In genomic region chr11:35173011-35173511, GRCh38 we compare ENCODE assay signal across 8 cellular contexts. TPM values are rescaled to one million over a fixed set of nuclear protein-coding genes. Genes with fewer than 3 reads are reported as not detected.
DNase-seq lines count a peak whose midpoint lies in the region; ATAC-seq and TF ChIP-seq lines count a peak whose summit lies in the region.

No MANE protein-coding gene starts in this region.

- H2AFZ ChIP-seq in GM23248, result no peak overlapping the region

- DNase-seq in GM10248 (ENCODE audit: extremely low spot score), result peak; percentile 23
- no peak for DNase-seq in GM23248
- DNase-seq in Panc1 (ENCODE audit: low read depth, low spot score), result no peak
- DNase-seq in NCI-H2029 treated with DMSO at 0.1 percent for 48 hours (lab: John Stamatoyannopoulos, UW), result no peak
- DNase-seq in NCI-H2171 (lab: John Stamatoyannopoulos, UW), result no peak
- no peak for DNase-seq in globus pallidus (ENCODE audit: low spot score)
- no peak for DNase-seq in NCI-H2107 (lab: John Stamatoyannopoulos, UW)

- TF ChIP-seq RAD21 in liver (IDR thresholded peaks at IDR 0.05), result peak; percentile 45 to 46

- H3K79me2 ChIP-seq in GM23248 (ENCODE audit: insufficient read depth), result peaks cover 100% of the 10 kb centered on the region

- no peaks in the 10 kb centered on the region for H3K27me3 ChIP-seq in GM23248 (replicated peaks; ENCODE audit: insufficient read depth)
- no peaks in the 10 kb centered on the region for H3K27me3 ChIP-seq in Panc1 (ENCODE audit: control insufficient read depth, insufficient read depth, low read length)
- H3K27me3 ChIP-seq in liver (ENCODE audit: control insufficient read depth in 4 of 4, insufficient read depth in 4 of 4, low read length in 3 of 4), result no peaks in the 10 kb centered on the region

- CTCF ChIA-PET in GM10248 (lab: Yijun Ruan, JAX) (interaction anchor here (1.3 to 1.9 kb wide), 3 partner anchors 10 to 205 kb away, joined by 3 to 9 read pairs (median 3); no protein-coding TSS in a partner anchor), Panc1 (lab: Charles Lee) (no interaction called here)

- no peak overlapping the region for H3K4me2 ChIP-seq in GM23248 (ENCODE audit: unreplicated experiment)

- H3K4me1 ChIP-seq in GM23248 (ENCODE audit: insufficient read depth), result peaks cover 86% of the 10 kb centered on the region
- peaks cover 95% of the 10 kb centered on the region for H3K4me1 ChIP-seq in Panc1 (ENCODE audit: control insufficient read depth, insufficient read depth, low read length)
- peaks cover 0 to 13% (median 5%) of the 10 kb centered on the region in 4 donors for H3K4me1 ChIP-seq in liver (ENCODE audit: control insufficient read depth in 4 of 4, insufficient read depth in 4 of 4, low read length in 3 of 4)

- H3K9me3 ChIP-seq in GM23248 (ENCODE audit: low read depth) (no peaks in the 10 kb centered on the region), Panc1 (ENCODE audit: control insufficient read depth, insufficient read depth, low read depth, low read length) (no peaks in the 10 kb centered on the region), liver (ENCODE audit: control insufficient read depth in 4 of 4, low read length in 3 of 4) (no peaks in the 10 kb centered on the region)

- H3K9ac ChIP-seq in GM23248 (no peak overlapping the region), liver (ENCODE audit: low read depth in 1 of 2, low read length in 2 of 2) (no peak overlapping the region)

- no peak for ATAC-seq in Panc1

- in situ Hi-C loops in GM23248 (cut with MboI), result no loop called here
- in situ Hi-C loops in Panc1 (cut with HindIII; ENCODE audit: low pct_unique_long_range_greater_than_20kb, low sequenced_read_pairs), result no loop called here

- H3K4me3 ChIP-seq in GM23248 (no peak overlapping the region), Panc1 (ENCODE audit: low read depth in 2 of 2, low read length in 2 of 2) (no peak overlapping the region), liver (ENCODE audit: low read depth in 1 of 3, low read length in 3 of 3) (no peak overlapping the region)

- no TSS peak for BruUV-seq in Panc1 (replicated peaks; lab: Mats Ljungman, UMichigan)

- 53 to 55% methylated on average over 2 of the region's 2 CpGs for WGBS in GM23248 (ENCODE audit: low coverage in 1 of 2, low lambda C conversion rate in 2 of 2, missing lambda C conversion rate in 2 of 2), 2 experiments
- 3% methylated on average over 2 of the region's 2 CpGs for WGBS in liver

- no peaks in the 10 kb centered on the region for H3K9me2 ChIP-seq in GM23248 (ENCODE audit: insufficient read depth)

- TF ChIP-seq CTCF in GM10248 (IDR thresholded peaks at IDR 0.05; ENCODE audit: control extremely low read depth, extremely low read depth, low read depth, missing control alignments) (no peak), Panc1 (IDR thresholded peaks at IDR 0.05) (no peak), liver (IDR thresholded peaks at IDR 0.05; ENCODE audit: low read depth, low read length, missing input control) (no peak)

- intact Hi-C loops in Panc1 (cut with micrococcal nuclease; ENCODE audit: unreplicated experiment), result no loop called here

- no peaks in the 10 kb centered on the region for H4K20me1 ChIP-seq in GM23248 (ENCODE audit: insufficient read depth)

- POLR2A ChIA-PET in GM10248 (lab: Yijun Ruan, JAX), result no interaction called here
- POLR2A ChIA-PET in Panc1 (lab: Charles Lee), result interaction anchor here (0.7 kb wide), 1 partner anchor 240 kb away, joined by 3 read pairs; no protein-coding TSS in a partner anchor

- H3F3A ChIP-seq in GM23248 (ENCODE audit: insufficient read depth), result peaks cover 96% of the 10 kb centered on the region

- H3K27ac ChIP-seq in GM23248, result peak overlapping the region; percentile 99
- H3K27ac ChIP-seq in Panc1 (ENCODE audit: low read length), result peak overlapping the region; percentile 99
- peak overlapping the region in 1 of 2 donors; percentile 11 for H3K27ac ChIP-seq in liver (ENCODE audit: low read depth in 1 of 2, low read length in 2 of 2)

- H3K36me3 ChIP-seq in GM23248 (ENCODE audit: low read depth) (peaks cover 35% of the 10 kb centered on the region), Panc1 (ENCODE audit: control insufficient read depth, insufficient read depth, low read length) (peaks cover 23% of the 10 kb centered on the region), liver (ENCODE audit: control insufficient read depth in 4 of 4, insufficient read depth in 3 of 4, low read depth in 1 of 4, low read length in 3 of 4) (peaks cover 0 to 2% (median 0%) of the 10 kb centered on the region in 4 donors)

TF ChIP-seq in liver, 16 proteins besides CTCF, POLR2A, EP300 and RAD21:
- no peak for TF ChIP-seq ATF3 (IDR thresholded peaks at IDR 0.05)
- TF ChIP-seq REST (IDR thresholded peaks at IDR 0.05), result peak; percentile 64
- TF ChIP-seq HNF4G (IDR thresholded peaks at IDR 0.05), result no peak
- no peak for TF ChIP-seq TAF1 (conservative IDR thresholded peaks at IDR 0.05)
- TF ChIP-seq SP1 (IDR thresholded peaks at IDR 0.05), result peak; percentile 81
- peak; percentile 45 to 61 for TF ChIP-seq HNF4A (conservative IDR thresholded peaks at IDR 0.05)
- peak in 1 of 2 donors; percentile 55 for TF ChIP-seq JUND (IDR thresholded peaks at IDR 0.05)
- TF ChIP-seq FOXA1 (IDR thresholded peaks at IDR 0.05), result no peak
- TF ChIP-seq FOXA2 (IDR thresholded peaks at IDR 0.05), result peak; percentile 15
- TF ChIP-seq YY1 (IDR thresholded peaks at IDR 0.05), result peak; percentile 66
- no peak for TF ChIP-seq ZBTB33 (IDR thresholded peaks at IDR 0.05)
- TF ChIP-seq RXRA (IDR thresholded peaks at IDR 0.05), result peak; percentile 91 to 92
- peak in 1 of 2 donors; percentile 70 for TF ChIP-seq GABPA (IDR thresholded peaks at IDR 0.05 in 1 of 2, conservative IDR thresholded peaks at IDR 0.05 in 1 of 2)
- peak in 1 of 2 donors; percentile 49 for TF ChIP-seq EGR1 (IDR thresholded peaks at IDR 0.05; ENCODE audit: low read depth in 2 of 2)
- peak; percentile 56 for TF ChIP-seq NR2F2 (IDR thresholded peaks at IDR 0.05)
- TF ChIP-seq MAX (IDR thresholded peaks at IDR 0.05), result peak; percentile 75

RNA-seq across cellular contexts. Expression of gene CD44, which starts 34.1 kb away (rescaled TPM):
- 405 and 506 TPM in 2 replicates for total RNA-seq in GM23248 (2014; rRNA removed; shearing (Covaris generic))
- 519 and 523 TPM in 2 replicates for polyA plus RNA-seq in GM23248 (2016; fragmentation: Nextera tagmentation; extraction: Ambion mirVana)
- total RNA-seq in Panc1 (2021; ENCODE audit: unreplicated experiment), result 1,819 TPM
- polyA plus RNA-seq in Panc1 (2012; ENCODE audit: insufficient read length), result 1,270 TPM
- 10 to 100 TPM; 16.7 to 26.9 TPM for total RNA-seq in liver
- 10 to 100 TPM in 1 of 2 donors, 1 to 10 TPM in 1; 4.1 to 12.6 TPM for polyA plus RNA-seq in liver

Comparison
In these comparisons a context has a peak if more than half of its experiments do, and no peak if none do; other contexts are left out.
1. RNA of gene CD44, which starts 34.1 kb away (total RNA-seq): 1,819 TPM in Panc1 (single experiment) and 405 to 506 TPM in GM23248; 16.7 to 26.9 TPM in liver; every median in the first group is over 10 times any median in the second.